In genomic region chr20:23143098-23143497, GRCh38 we compare ENCODE assay signal across 8 cellular contexts. TPM values are rescaled to one million over a fixed set of nuclear protein-coding genes. Genes with fewer than 3 reads are reported as not detected.
DNase-seq lines count a peak whose midpoint lies in the region; ATAC-seq, FAIRE-seq and TF ChIP-seq lines count a peak whose summit lies in the region.

No MANE protein-coding gene starts in this region.

- peak overlapping the region; percentile 50 for H3K4me2 ChIP-seq in keratinocyte (ENCODE audit: control insufficient read depth, extremely low read depth, insufficient read depth, low read depth, low read length)

- peak; percentile 53 for DNase-seq in BJ (ENCODE audit: low read depth)
- DNase-seq in MG63, result peak; percentile 70
- peak; percentile 89 for DNase-seq in adipocyte (ENCODE audit: low read depth)
- peak; percentile 52 for DNase-seq in keratinocyte (ENCODE audit: low read depth, low spot score)
- DNase-seq in transverse colon, result peak; percentile 37
- no peak for DNase-seq in NCI-H1417 treated with DMSO at 0.1 percent for 48 hours (lab: John Stamatoyannopoulos, UW)
- DNase-seq in NCI-H1436 (lab: John Stamatoyannopoulos, UW), result no peak

- H3K4me1 ChIP-seq in adipocyte (ENCODE audit: control insufficient read depth, insufficient read depth, low read length) (peaks cover 61% of the 10 kb centered on the region), keratinocyte (ENCODE audit: control insufficient read depth, extremely low read depth, insufficient read depth, low read length) (peaks cover 48% of the 10 kb centered on the region), transverse colon (peaks cover 0 to 6% (median 3%) of the 10 kb centered on the region in 4 donors)

- H3K9ac ChIP-seq in adipocyte (ENCODE audit: low read length) (peak overlapping the region; percentile 71), keratinocyte (ENCODE audit: control insufficient read depth, extremely low read depth, insufficient read depth, low read length) (peak overlapping the region; percentile 6)

- ATAC-seq in GM21515 (IDR thresholded peaks at IDR 0.05; ENCODE audit: unreplicated experiment), result no peak

- TF ChIP-seq CTCF in BJ (IDR thresholded peaks at IDR 0.05; ENCODE audit: insufficient read depth, low read depth, low read length), result no peak
- TF ChIP-seq CTCF in keratinocyte (optimal IDR thresholded peaks at IDR 0.05 in 1 of 3, IDR thresholded peaks at IDR 0.05 in 1 of 3, conservative IDR thresholded peaks at IDR 0.05 in 1 of 3; ENCODE audit: extremely low read depth in 1 of 3, insufficient read depth in 2 of 3, low read length in 3 of 3), result no peak
- TF ChIP-seq CTCF in transverse colon (IDR thresholded peaks at IDR 0.05), result no peak

- CTCF ChIA-PET in BJ (lab: Yijun Ruan, JAX), result interaction anchor here (1.1 to 1.6 kb wide), 2 partner anchors 11 to 92 kb away, joined by 3 to 4 read pairs; no protein-coding TSS in a partner anchor

- POLR2A ChIA-PET in BJ (lab: Charles Lee), result no interaction called here

- no peak for TF ChIP-seq EP300 in transverse colon (IDR thresholded peaks at IDR 0.05; ENCODE audit: low read depth)

- H3K4me3 ChIP-seq in BJ (ENCODE audit: low read depth, low read length), result no peak overlapping the region
- H3K4me3 ChIP-seq in MG63, result no peak overlapping the region
- peak overlapping the region; percentile 34 for H3K4me3 ChIP-seq in adipocyte (ENCODE audit: low read length)
- H3K4me3 ChIP-seq in keratinocyte (ENCODE audit: control insufficient read depth in 2 of 3, extremely low read depth in 1 of 3, insufficient read depth in 2 of 3, low read depth in 1 of 3, low read length in 3 of 3), result no peak overlapping the region
- H3K4me3 ChIP-seq in transverse colon, result no peak overlapping the region

- H3K9me1 ChIP-seq in keratinocyte (ENCODE audit: control insufficient read depth, extremely low read depth, insufficient read depth, low read length), result no peaks in the 10 kb centered on the region

- H3K36me3 ChIP-seq in BJ (ENCODE audit: control insufficient read depth, insufficient read depth, low read length) (no peaks in the 10 kb centered on the region), MG63 (no peaks in the 10 kb centered on the region), adipocyte (ENCODE audit: control insufficient read depth, insufficient read depth, low read length, severe bottlenecking) (no peaks in the 10 kb centered on the region), keratinocyte (ENCODE audit: control insufficient read depth in 2 of 2, extremely low read depth in 1 of 2, insufficient read depth in 2 of 2, low read length in 2 of 2) (no peaks in the 10 kb centered on the region), transverse colon (no peaks in the 10 kb centered on the region)

- H3K79me2 ChIP-seq in keratinocyte (ENCODE audit: control insufficient read depth, insufficient read depth, low read length), result no peaks in the 10 kb centered on the region

- FAIRE-seq in keratinocyte (lab: Jason Lieb, UNC), result peak; percentile 88

- H3K27ac ChIP-seq in keratinocyte (ENCODE audit: control insufficient read depth, insufficient read depth, low read length) (peak overlapping the region; percentile 75), transverse colon (peak overlapping the region; percentile 20 to 68 (median 58))

- no peak overlapping the region for H2AFZ ChIP-seq in keratinocyte (ENCODE audit: control insufficient read depth, low read length)

- in situ Hi-C loops in transverse colon (cut with MboI; ENCODE audit: low pct_ligation_motif_present in 1 of 4, low pct_unique_long_range_greater_than_20kb in 1 of 4, low sequenced_read_pairs in 3 of 4), result no loop called here

- TF ChIP-seq POLR2A in transverse colon (IDR thresholded peaks at IDR 0.05), result no peak

- dilution Hi-C loops in keratinocyte (cut with MboI; ENCODE audit: extremely low pct_ligation_motif_present, low sequenced_read_pairs), result no loop called here

- no peaks in the 10 kb centered on the region for H4K20me1 ChIP-seq in keratinocyte (ENCODE audit: control insufficient read depth, extremely low read depth, insufficient read depth, low read length)

- intact Hi-C loops in transverse colon (cut with DNase I; ENCODE audit: low total_unique reads), result no loop called here

- WGBS in transverse colon (ENCODE audit: low coverage in 1 of 2), 2 donors, result 33 to 39% methylated on average over 5 of the region's 5 CpGs

- H3K27me3 ChIP-seq in BJ (ENCODE audit: control insufficient read depth, insufficient read depth, low read length) (no peaks in the 10 kb centered on the region), MG63 (no peaks in the 10 kb centered on the region), adipocyte (replicated peaks; ENCODE audit: control insufficient read depth, insufficient read depth, low read length) (no peaks in the 10 kb centered on the region), keratinocyte (ENCODE audit: control insufficient read depth, extremely low read depth, insufficient read depth, low read length) (no peaks in the 10 kb centered on the region), transverse colon (no peaks in the 10 kb centered on the region)

- no peaks in the 10 kb centered on the region for H3K9me3 ChIP-seq in MG63
- H3K9me3 ChIP-seq in adipocyte (ENCODE audit: control insufficient read depth, low read length), result no peaks in the 10 kb centered on the region
- H3K9me3 ChIP-seq in keratinocyte (ENCODE audit: control insufficient read depth, low read depth, low read length), result no peaks in the 10 kb centered on the region
- no peaks in the 10 kb centered on the region for H3K9me3 ChIP-seq in transverse colon

RNA-seq across cellular contexts. Expression of gene CD93, which starts 57.0 kb away (rescaled TPM):
- polyA plus RNA-seq in BJ (2011; rRNA removed) (not detected in 2 replicates), keratinocyte (0.01 TPM in 1 of 3 replicates, not detected in the others)
- not detected in 2 replicates for polyA minus RNA-seq in BJ (2011; rRNA and poly(A)+ RNA removed)
- total RNA-seq in MG63 (2014; rRNA removed; shearing (Covaris generic); ENCODE audit: low replicate concordance), result not detected in 2 replicates
- 0.06 TPM for polyA plus RNA-seq in keratinocyte (2011; ENCODE audit: low read depth)
- polyA plus RNA-seq in keratinocyte (2011; cell fraction: cytosol; rRNA removed), result not detected in 2 replicates
- 0.01 and 0.05 TPM in 2 replicates for polyA plus RNA-seq in keratinocyte (2011; cell fraction: nucleus; rRNA removed)
- 0.04 TPM in 1 of 2 replicates, not detected in the other for polyA plus RNA-seq in keratinocyte (2012; ENCODE audit: low replicate concordance)
- polyA minus RNA-seq in keratinocyte, result 0.03 to 0.16 TPM (median 0.13 TPM) in 3 replicates
- polyA minus RNA-seq in keratinocyte (2011; cell fraction: cytosol; rRNA and poly(A)+ RNA removed), result not detected
- not detected in 2 replicates for polyA minus RNA-seq in keratinocyte (2011; cell fraction: nucleus; rRNA and poly(A)+ RNA removed)
- total RNA-seq in transverse colon, result 10 to 100 TPM in 1 of 4 donors, 1 to 10 TPM in 3; 6.3 to 14.3 (median 7.9) TPM

Comparison
In these comparisons a context has a peak if more than half of its experiments do, and no peak if none do; other contexts are left out.
1. DNase-seq: peak in BJ (single experiment), MG63 (single experiment), adipocyte (single experiment), keratinocyte (single experiment) and transverse colon (single experiment); none in NCI-H1417 treated with DMSO at 0.1 percent for 48 hours (single experiment) and NCI-H1436 (single experiment).